17 cellular contexts compared by ENCODE assay signal in the genomic region with DNA sequence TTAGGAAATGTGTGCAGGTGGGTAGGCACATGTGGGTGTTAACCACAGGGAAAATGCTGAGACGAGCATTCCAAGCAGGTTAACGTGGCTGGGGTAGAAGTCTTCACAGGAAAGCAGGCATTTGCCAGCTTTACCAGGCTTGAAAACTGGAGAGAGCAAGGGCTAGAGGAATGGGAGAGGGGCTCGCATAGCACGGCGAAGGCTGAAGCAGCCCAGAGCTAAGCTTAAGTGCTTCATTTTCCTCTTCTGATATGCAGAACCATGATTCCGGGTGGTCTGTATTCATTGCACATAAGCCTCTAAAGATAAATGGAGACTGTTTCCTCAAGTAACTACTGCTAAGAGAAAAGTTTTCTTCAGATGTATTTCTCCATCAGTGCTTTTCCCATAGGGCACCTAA.
"Had no signal": no experiment of that assay in that cellular context is flagged by ENCODE, and none has a peak within 500 bp of the region (broad histone marks: within the 10 kb centered on the region; RNA-seq: fewer than 3 reads in every experiment).

No MANE protein-coding gene starts in this region.

- H3K9me3 Mint-ChIP-seq: central memory CD8-positive, alpha-beta T cell; memory B cell; nephron had no signal

- H3K4me3 Mint-ChIP-seq: central memory CD8-positive, alpha-beta T cell; memory B cell; nephron had no signal

- H3K27me3 Mint-ChIP-seq: central memory CD8-positive, alpha-beta T cell; progenitor cell of endocrine pancreas had no signal

- DNase-seq: activated gamma-delta T cell treated with Interleukin-2 at 50 U/mL for 16 hours; amygdala; body of pancreas; effector CD4-positive, alpha-beta T cell; foreskin keratinocyte; glutamatergic neuron; hypothalamus; left ventricle myocardium superior; mucosa of descending colon; stimulated activated CD4-positive, alpha-beta T cell treated with anti-CD3 and anti-CD28 coated beads, Interleukin-4, amount 100 ng/mL, for 24 hours; stimulated activated naive CD4-positive, alpha-beta T cell treated with Interleukin-2 at 50 U/mL for 16 hours; T1000; upper lobe of right lung had no signal

- ATAC-seq: body of pancreas, foreskin keratinocyte, left ventricle myocardium superior, mucosa of descending colon, upper lobe of right lung had no signal

- H3K4me1 Mint-ChIP-seq: memory B cell had no signal

- H3K36me3 Mint-ChIP-seq: memory B cell had no signal

- H3K27ac Mint-ChIP-seq: memory B cell, progenitor cell of endocrine pancreas had no signal
